ENCODE assay signal across 25 cellular contexts in the genomic region with DNA sequence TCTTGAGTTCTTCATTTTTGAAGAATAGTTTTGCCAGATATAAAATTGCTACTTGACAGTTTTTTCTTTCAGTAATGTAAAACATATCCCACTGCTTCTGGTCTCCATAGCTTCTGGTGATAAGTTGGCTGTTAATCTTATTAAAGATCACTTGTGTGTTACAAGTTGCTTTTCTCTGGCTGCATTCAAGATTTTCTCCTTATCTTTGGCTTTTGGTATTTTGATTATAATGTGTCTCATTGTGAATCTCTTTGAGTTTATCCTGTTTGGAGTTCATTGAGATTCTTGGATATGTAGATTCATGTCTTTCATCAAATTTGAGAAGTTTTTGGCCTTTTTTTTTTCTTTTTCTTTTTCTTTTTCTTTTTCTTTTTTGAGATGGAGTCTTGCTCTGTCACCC.
"Had no signal": no experiment of that assay in that cellular context is flagged by ENCODE, and none has a peak within 500 bp of the region (broad histone marks: within the 10 kb centered on the region; RNA-seq: fewer than 3 reads in every experiment).

No MANE protein-coding gene starts in this region.

- H3K36me3 ChIP-seq: heart left ventricle, prostate gland, spleen, stomach, thoracic aorta, transverse colon had no signal

- ATAC-seq: esophagus mucosa; heart left ventricle; left colon; left ventricle myocardium superior; sciatic nerve; stimulated activated naive B cell treated with anti-CD40 and anti-IgM and Interleukin-4, amounts not matched to agents 10 μg/mL and 1 μg/mL and 100 μg/mL, for 72 hours had no signal

- DNase-seq: cortex of kidney; dorsolateral prefrontal cortex; effector CD8-positive, alpha-beta T cell; heart left ventricle; hippocampal formation; left colon; left ventricle myocardium superior; mesenchymal stem cell; midbrain; naive B cell; retina; spleen; stimulated activated CD4-positive, alpha-beta T cell treated with anti-CD3 and anti-CD28 coated beads, Interleukin-15, amount 100 ng/mL, for 24 hours; stimulated activated CD4-positive, alpha-beta T cell treated with anti-CD3 and anti-CD28 coated beads, Interleukin-1b, Interleukin-23, amount 100 ng/mL, for 48 hours; stimulated activated CD4-positive, alpha-beta T cell treated with anti-CD3 and anti-CD28 coated beads, Interleukin-4, amount 100 ng/mL, for 4 hours; stimulated activated naive B cell treated with anti-CD40 and anti-IgM and Interleukin-4, amounts not matched to agents 10 μg/mL and 1 μg/mL and 100 μg/mL, for 72 hours; stomach; substantia nigra; transverse colon had no signal

- H3K4me1 ChIP-seq: heart left ventricle, parathyroid adenoma, prostate gland, spleen, stomach, transverse colon had no signal

- H3K27me3 ChIP-seq: dorsolateral prefrontal cortex, heart left ventricle, spleen, stomach, transverse colon had no signal

- H3K9ac ChIP-seq: parathyroid adenoma had no signal

- H3K4me3 ChIP-seq: dorsolateral prefrontal cortex, heart left ventricle, lung, prostate gland, spleen, stomach, thoracic aorta, transverse colon had no signal

- H3K9me3 ChIP-seq: prostate gland had no signal
